ENCODE assay signal across 8 cellular contexts in genomic region chrX:109848451-109849050, GRCh38.
DNase-seq lines count a peak whose midpoint lies in the region; ATAC-seq and TF ChIP-seq lines count a peak whose summit lies in the region.
"Had no signal": no experiment of that assay in that cellular context is flagged by ENCODE, and none has a peak within 500 bp of the region (broad histone marks: within the 10 kb centered on the region; RNA-seq: fewer than 3 reads in every experiment).

No MANE protein-coding gene starts in this region.

- peaks cover 21% of the 10 kb centered on the region for H3K4me1 ChIP-seq in osteoblast (ENCODE audit: insufficient read depth, low read length)
- H3K4me1 ChIP-seq: gastrocnemius medialis had no signal

- H3K36me3 ChIP-seq in osteoblast (ENCODE audit: insufficient read depth, low read length), result no peaks in the 10 kb centered on the region
- H3K36me3 ChIP-seq: gastrocnemius medialis had no signal

- DNase-seq in OCI-M1 (lab: John Stamatoyannopoulos, UW), result peak; percentile 80
- no peak for DNase-seq in osteoblast (ENCODE audit: insufficient read length, low spot score, missing footprints)
- no peak for DNase-seq in activated naive CD4-positive, alpha-beta T cell (lab: John Stamatoyannopoulos, UW)
- DNase-seq in cerebellar nuclear complex (lab: John Stamatoyannopoulos, UW), result no peak
- DNase-seq: gastrocnemius medialis had no signal

- H3K27ac ChIP-seq in osteoblast (ENCODE audit: low read depth, low read length), result peak overlapping the region; percentile 74
- H3K27ac ChIP-seq: gastrocnemius medialis had no signal

- TF ChIP-seq CTCF in osteoblast (IDR thresholded peaks at IDR 0.05; ENCODE audit: extremely low read depth, low read depth, low read length), result no peak

- no peaks in the 10 kb centered on the region for H3K27me3 ChIP-seq in osteoblast (ENCODE audit: insufficient read depth, low read length)
- H3K27me3 ChIP-seq: gastrocnemius medialis had no signal

- H3K79me2 ChIP-seq in osteoblast (ENCODE audit: insufficient read depth, low read length), result no peaks in the 10 kb centered on the region

- ATAC-seq in GM19025 (IDR thresholded peaks at IDR 0.05; ENCODE audit: low read depth, unreplicated experiment) (peak; percentile 90), HG02759 (IDR thresholded peaks at IDR 0.05; ENCODE audit: unreplicated experiment) (peak; percentile 88), esophagus mucosa (no peak)
- ATAC-seq: gastrocnemius medialis had no signal

- no peaks in the 10 kb centered on the region for H4K20me1 ChIP-seq in osteoblast (ENCODE audit: insufficient read depth, low read length)

- no peaks in the 10 kb centered on the region for H3K9me3 ChIP-seq in osteoblast (ENCODE audit: low read depth, low read length)
- H3K9me3 ChIP-seq: gastrocnemius medialis had no signal

- H3K4me2 ChIP-seq in osteoblast (ENCODE audit: insufficient read depth, low read length), result no peak overlapping the region

- no peak overlapping the region for H2AFZ ChIP-seq in osteoblast (ENCODE audit: low read length)

- no peak overlapping the region for H3K4me3 ChIP-seq in osteoblast (ENCODE audit: insufficient read depth, low read length)
- H3K4me3 ChIP-seq: gastrocnemius medialis had no signal
